In the genomic region with DNA sequence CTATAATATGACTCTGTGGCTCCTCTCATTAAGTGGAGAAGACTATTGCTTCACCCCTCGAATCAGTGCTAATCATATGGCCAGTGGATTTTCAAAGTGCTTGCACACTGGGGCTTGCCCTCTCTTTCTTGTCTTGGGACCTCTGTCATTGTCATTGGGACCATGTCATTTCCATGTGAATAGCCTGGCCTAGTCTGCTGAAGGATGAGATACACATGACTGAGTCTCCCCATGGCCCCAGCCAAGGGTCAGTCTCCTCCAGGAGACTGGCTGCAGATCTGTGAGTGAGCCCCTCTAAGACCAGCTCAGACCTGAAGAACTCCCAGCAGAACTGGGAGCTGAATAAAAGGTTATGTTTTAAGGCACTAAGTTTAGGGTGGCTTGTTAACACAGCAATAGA, we compare ENCODE assay signal across 30 cellular contexts.
"Had no signal": no experiment of that assay in that cellular context is flagged by ENCODE, and none has a peak within 500 bp of the region (broad histone marks: within the 10 kb centered on the region; RNA-seq: fewer than 3 reads in every experiment).

No MANE protein-coding gene starts in this region.

- H3K4me1 Mint-ChIP-seq: mesothelial cell of epicardium; naive B cell; stimulated activated effector memory CD8-positive, alpha-beta T cell treated with anti-CD3 and anti-CD28 coated beads, Interleukin-12 subunit alpha, Interleukin-12 subunit beta, amount 100 ng/mL, for 72 hours had no signal

- H3K36me3 ChIP-seq: pancreas, prostate gland, suprapubic skin, thoracic aorta, tibial artery, upper lobe of right lung, uterus had no signal

- DNase-seq: heart left ventricle; hypothalamus; islet precursor cell; left ventricle myocardium inferior; mesendoderm; naive B cell; nucleus accumbens; pancreas; posterior cingulate gyrus; retina; right cardiac atrium; stimulated activated CD4-positive, alpha-beta T cell treated with anti-CD3 and anti-CD28 coated beads, Interleukin-12 subunit alpha, Interleukin-12 subunit beta, amount 100 ng/mL, for 4 hours; stimulated activated CD4-positive, alpha-beta T cell treated with anti-CD3 and anti-CD28 coated beads, Interleukin-15, amount 100 ng/mL, for 24 hours; stimulated activated CD4-positive, alpha-beta T cell treated with anti-CD3 and anti-CD28 coated beads, Interleukin-2, amount 100 ng/mL, for 24 hours; stimulated activated CD4-positive, alpha-beta T cell treated with anti-CD3 and anti-CD28 coated beads, Interleukin-4, amount 100 ng/mL, for 1 hour; stimulated activated naive CD4-positive, alpha-beta T cell; tibial artery; trophoblast cell; upper lobe of right lung; uterus had no signal

- H3K4me1 ChIP-seq: prostate gland, suprapubic skin, upper lobe of right lung, uterus had no signal

- H3K27ac ChIP-seq: left ventricle myocardium inferior, pancreas, prostate gland, skin epidermis, suprapubic skin, thoracic aorta, tibial artery, upper lobe of right lung, uterus had no signal

- ATAC-seq: heart left ventricle; natural killer cell treated with Interleukin-12 subunit alpha and Interleukin-12 subunit beta and Interleukin-15 and Interleukin-18, amount 100 ng/mL, for 72 hours; pancreas; right cardiac atrium; sciatic nerve; stimulated activated effector memory CD8-positive, alpha-beta T cell treated with anti-CD3 and anti-CD28 coated beads, Interleukin-12 subunit alpha, Interleukin-12 subunit beta, amount 100 ng/mL, for 72 hours; upper lobe of right lung had no signal

- H3K4me3 Mint-ChIP-seq: mesothelial cell of epicardium; naive B cell; natural killer cell treated with Interleukin-12 subunit alpha and Interleukin-12 subunit beta and Interleukin-15 and Interleukin-18, amount 100 ng/mL, for 72 hours; stimulated activated effector memory CD8-positive, alpha-beta T cell treated with anti-CD3 and anti-CD28 coated beads, Interleukin-12 subunit alpha, Interleukin-12 subunit beta, amount 100 ng/mL, for 72 hours; stimulated activated naive CD8-positive, alpha-beta T cell treated with anti-CD3 and anti-CD28 coated beads, Interleukin-15, Interleukin-2, amounts not matched to agents 100 ng/mL and 50 ng/mL, for 24 hours had no signal

- H3K36me3 Mint-ChIP-seq: mesothelial cell of epicardium; natural killer cell treated with Interleukin-12 subunit alpha and Interleukin-12 subunit beta and Interleukin-15 and Interleukin-18, amount 100 ng/mL, for 72 hours; stimulated activated effector memory CD8-positive, alpha-beta T cell treated with anti-CD3 and anti-CD28 coated beads, Interleukin-12 subunit alpha, Interleukin-12 subunit beta, amount 100 ng/mL, for 72 hours had no signal

- H3K27ac Mint-ChIP-seq: mesothelial cell of epicardium; natural killer cell treated with Interleukin-12 subunit alpha and Interleukin-12 subunit beta and Interleukin-15 and Interleukin-18, amount 100 ng/mL, for 72 hours; stimulated activated effector memory CD8-positive, alpha-beta T cell treated with anti-CD3 and anti-CD28 coated beads, Interleukin-12 subunit alpha, Interleukin-12 subunit beta, amount 100 ng/mL, for 72 hours; stimulated activated naive CD8-positive, alpha-beta T cell treated with anti-CD3 and anti-CD28 coated beads, Interleukin-15, Interleukin-2, amounts not matched to agents 100 ng/mL and 50 ng/mL, for 24 hours had no signal

- H3K9me3 Mint-ChIP-seq: mesothelial cell of epicardium; naive B cell; natural killer cell treated with Interleukin-12 subunit alpha and Interleukin-12 subunit beta and Interleukin-15 and Interleukin-18, amount 100 ng/mL, for 72 hours; stimulated activated effector memory CD8-positive, alpha-beta T cell treated with anti-CD3 and anti-CD28 coated beads, Interleukin-12 subunit alpha, Interleukin-12 subunit beta, amount 100 ng/mL, for 72 hours; stimulated activated naive CD8-positive, alpha-beta T cell treated with anti-CD3 and anti-CD28 coated beads, Interleukin-15, Interleukin-2, amounts not matched to agents 100 ng/mL and 50 ng/mL, for 24 hours had no signal

- H3K9me3 ChIP-seq: heart left ventricle, left ventricle myocardium inferior, pancreas, prostate gland, suprapubic skin, thoracic aorta, tibial artery, upper lobe of right lung, uterus had no signal

- H3K4me3 ChIP-seq: heart left ventricle, left ventricle myocardium inferior, lung, pancreas, prostate gland, skin epidermis, suprapubic skin, thoracic aorta, tibial artery, upper lobe of right lung, uterus had no signal

- H3K27me3 ChIP-seq: heart left ventricle, pancreas, suprapubic skin, tibial artery, upper lobe of right lung, uterus had no signal
